28 cellular contexts compared by ENCODE assay signal in genomic region chr14:38224328-38224727, GRCh38. TPM values are rescaled to one million over a fixed set of nuclear protein-coding genes. Genes with fewer than 3 reads are reported as not detected.
"Had no signal": no experiment of that assay in that cellular context is flagged by ENCODE, and none has a peak within 500 bp of the region (broad histone marks: within the 10 kb centered on the region; RNA-seq: fewer than 3 reads in every experiment).

No MANE protein-coding gene starts in this region.

- H3K27me3 ChIP-seq: colonic mucosa, esophagus muscularis mucosa, foreskin keratinocyte, gastroesophageal sphincter, heart right ventricle, spleen, transverse colon, upper lobe of right lung, uterus had no signal

- DNase-seq: colonic mucosa; effector CD8-positive, alpha-beta T cell; endodermal cell; foreskin keratinocyte; heart right ventricle; hippocampal formation; left cardiac atrium; left ventricle myocardium inferior; lower lobe of right lung; naive thymus-derived CD8-positive, alpha-beta T cell; nephron progenitor cell; nucleus accumbens; right cardiac atrium; spleen; stimulated activated CD4-positive, alpha-beta T cell treated with anti-CD3 and anti-CD28 coated beads, Interleukin-4, amount 100 ng/mL, for 4 hours; stimulated activated naive CD8-positive, alpha-beta T cell treated with anti-CD3 and anti-CD28 coated beads, Interleukin-15, Interleukin-2, amounts not matched to agents 100 U/mL and 50 U/mL, for 24 hours; transverse colon; upper lobe of right lung; uterus had no signal

- H3K4me1 ChIP-seq: colonic mucosa, esophagus muscularis mucosa, foreskin keratinocyte, gastroesophageal sphincter, heart right ventricle, left ventricle myocardium inferior, lower lobe of right lung, prostate gland, spleen, transverse colon, upper lobe of right lung, uterus had no signal

- H3K27ac ChIP-seq: colonic mucosa, esophagus muscularis mucosa, foreskin keratinocyte, gastroesophageal sphincter, heart right ventricle, left ventricle myocardium inferior, lower lobe of right lung, prostate gland, skin epidermis, spleen, thoracic aorta, transverse colon, upper lobe of right lung, uterus had no signal

- H3K4me3 ChIP-seq: colonic mucosa, esophagus muscularis mucosa, gastroesophageal sphincter, heart right ventricle, left ventricle myocardium inferior, lower lobe of right lung, prostate gland, skin epidermis, spleen, thoracic aorta, transverse colon, upper lobe of right lung, uterus had no signal

- H3K9me3 ChIP-seq: colonic mucosa, esophagus muscularis mucosa, gastroesophageal sphincter, heart right ventricle, left ventricle myocardium inferior, lower lobe of right lung, prostate gland, spleen, thoracic aorta, transverse colon, upper lobe of right lung, uterus had no signal

- H3K36me3 ChIP-seq: colonic mucosa, esophagus muscularis mucosa, gastroesophageal sphincter, heart right ventricle, left ventricle myocardium inferior, lower lobe of right lung, prostate gland, spleen, thoracic aorta, transverse colon, upper lobe of right lung, uterus had no signal

- ATAC-seq: foreskin keratinocyte; gastroesophageal sphincter; heart right ventricle; left cardiac atrium; lower lobe of right lung; naive thymus-derived CD8-positive, alpha-beta T cell; right cardiac atrium; stimulated activated memory B cell treated with anti-CD40 and anti-IgM and Interleukin-4, amounts not matched to agents 10 μg/mL and 1 μg/mL and 100 μg/mL, for 72 hours; stimulated activated naive CD8-positive, alpha-beta T cell treated with anti-CD3 and anti-CD28 coated beads, Interleukin-15, Interleukin-2, amounts not matched to agents 100 U/mL and 50 U/mL, for 24 hours; upper lobe of right lung had no signal

RNA-seq across cellular contexts. Expression of gene SSTR1, which starts 16.6 kb away (rescaled TPM):
- total RNA-seq: chondrocyte; foreskin keratinocyte; naive thymus-derived CD8-positive, alpha-beta T cell; osteocyte had no signal

RNA-seq across cellular contexts. Expression of gene CLEC14A, which starts 31.6 kb away (rescaled TPM):
- total RNA-seq: chondrocyte; epithelial cell of proximal tubule; foreskin keratinocyte; naive thymus-derived CD8-positive, alpha-beta T cell; osteocyte had no signal
